In the genomic region with DNA sequence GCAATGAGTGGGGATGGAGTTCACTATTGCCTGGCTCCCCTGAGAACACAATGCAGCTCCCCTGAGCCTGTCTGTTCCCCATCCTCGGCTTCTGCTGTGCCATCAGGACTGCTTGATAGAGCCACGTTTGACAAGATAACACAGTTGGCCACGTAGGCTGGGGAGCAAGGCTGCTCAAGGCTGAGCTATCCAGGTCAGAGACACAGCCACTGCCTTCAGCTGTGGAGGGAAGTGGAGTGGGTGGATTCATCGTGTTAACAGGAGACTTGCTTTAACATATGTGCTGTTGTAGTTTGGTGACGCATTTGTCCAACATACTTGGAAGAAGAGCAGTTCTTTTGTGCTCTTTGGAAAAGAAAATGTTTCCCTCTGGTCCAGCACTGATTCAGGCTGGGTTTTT, we compare ENCODE assay signal across 24 cellular contexts.
DNase-seq lines count a peak whose midpoint lies in the region; ATAC-seq and TF ChIP-seq lines count a peak whose summit lies in the region.
"Had no signal": no experiment of that assay in that cellular context is flagged by ENCODE, and none has a peak within 500 bp of the region (broad histone marks: within the 10 kb centered on the region; RNA-seq: fewer than 3 reads in every experiment).

No MANE protein-coding gene starts in this region.

- TF ChIP-seq EP300 in sigmoid colon (IDR thresholded peaks at IDR 0.05), result no peak

- TF ChIP-seq CTCF in endothelial cell (IDR thresholded peaks at IDR 0.05; ENCODE audit: unreplicated experiment) (no peak), foreskin fibroblast (IDR thresholded peaks at IDR 0.05; ENCODE audit: low read depth, low read length) (no peak), sigmoid colon (IDR thresholded peaks at IDR 0.05) (no peak)

- H3K27me3 ChIP-seq in sigmoid colon, result no peaks in the 10 kb centered on the region
- H3K27me3 ChIP-seq: BE2C; BLaER1 treated with 17β-estradiol and CSF1 and Interleukin-3, amounts not matched to agents 10 nM and 100 nM had no signal

- no peaks in the 10 kb centered on the region for H3K9me3 Mint-ChIP-seq in endothelial cell (ENCODE audit: unreplicated experiment)
- no peaks in the 10 kb centered on the region for H3K9me3 Mint-ChIP-seq in stimulated activated effector memory CD8-positive, alpha-beta T cell treated with anti-CD3 and anti-CD28 coated beads, Interleukin-12 subunit alpha, Interleukin-12 subunit beta, amount 100 ng/mL, for 72 hours
- H3K9me3 Mint-ChIP-seq in stimulated activated naive B cell treated with anti-CD40 and anti-IgM and Interleukin-4, amounts not matched to agents 10 μg/mL and 1 μg/mL and 100 μg/mL, for 72 hours, result no peaks in the 10 kb centered on the region
- H3K9me3 Mint-ChIP-seq: CD4-positive, alpha-beta T cell; CD8-positive, alpha-beta memory T cell; HFFc6 had no signal

- no peak for TF ChIP-seq POLR2A in sigmoid colon (IDR thresholded peaks at IDR 0.05)

- WGBS in sigmoid colon, 2 donors, result 90 to 91% methylated on average over 5 of the region's 5 CpGs

- H3K4me1 ChIP-seq in sigmoid colon, result no peaks in the 10 kb centered on the region
- H3K4me1 ChIP-seq: A549, BE2C, HAP-1 had no signal

- no peak for DNase-seq in endothelial cell (ENCODE audit: low spot score)
- peak; percentile 32 to 37 for DNase-seq in foreskin fibroblast
- DNase-seq in superior temporal gyrus (ENCODE audit: extremely low spot score), result peak; percentile 61
- DNase-seq in sigmoid colon, result no peak
- DNase-seq in stimulated activated effector memory CD8-positive, alpha-beta T cell treated with anti-CD3 and anti-CD28 coated beads, Interleukin-12 subunit alpha, Interleukin-12 subunit beta, amount 100 ng/mL, for 72 hours (ENCODE audit: low spot score in 2 of 2), result no peak
- no peak for DNase-seq in EL
- DNase-seq in stimulated activated naive B cell treated with anti-CD40 and anti-IgM and Interleukin-4, amounts not matched to agents 10 μg/mL and 1 μg/mL and 100 μg/mL, for 72 hours, result no peak
- DNase-seq: 8988T; ACHN; AML-193; BE2C; CD4-positive, alpha-beta T cell; CD8-positive, alpha-beta memory T cell; DMS53; DND-41; GDM1; GOT3; HFFc6 had no signal

- no peaks in the 10 kb centered on the region for H3K9me3 ChIP-seq in sigmoid colon
- H3K9me3 ChIP-seq: A549, BE2C, HAP-1 had no signal

- H3K27ac Mint-ChIP-seq in endothelial cell (ENCODE audit: unreplicated experiment), result no peak overlapping the region
- H3K27ac Mint-ChIP-seq in stimulated activated effector memory CD8-positive, alpha-beta T cell treated with anti-CD3 and anti-CD28 coated beads, Interleukin-12 subunit alpha, Interleukin-12 subunit beta, amount 100 ng/mL, for 72 hours, result no peak overlapping the region
- H3K27ac Mint-ChIP-seq in stimulated activated naive B cell treated with anti-CD40 and anti-IgM and Interleukin-4, amounts not matched to agents 10 μg/mL and 1 μg/mL and 100 μg/mL, for 72 hours, result no peak overlapping the region
- H3K27ac Mint-ChIP-seq: CD14-positive monocyte; CD4-positive, alpha-beta T cell; CD8-positive, alpha-beta memory T cell; HFFc6 had no signal

- peaks cover 5% of the 10 kb centered on the region for H3K4me1 Mint-ChIP-seq in endothelial cell (ENCODE audit: unreplicated experiment)
- no peaks in the 10 kb centered on the region for H3K4me1 Mint-ChIP-seq in stimulated activated effector memory CD8-positive, alpha-beta T cell treated with anti-CD3 and anti-CD28 coated beads, Interleukin-12 subunit alpha, Interleukin-12 subunit beta, amount 100 ng/mL, for 72 hours
- H3K4me1 Mint-ChIP-seq in stimulated activated naive B cell treated with anti-CD40 and anti-IgM and Interleukin-4, amounts not matched to agents 10 μg/mL and 1 μg/mL and 100 μg/mL, for 72 hours, result no peaks in the 10 kb centered on the region
- H3K4me1 Mint-ChIP-seq: CD14-positive monocyte; CD8-positive, alpha-beta memory T cell had no signal

- peaks cover 60% of the 10 kb centered on the region for H3K36me3 Mint-ChIP-seq in endothelial cell (ENCODE audit: low read depth, unreplicated experiment)
- H3K36me3 Mint-ChIP-seq in stimulated activated effector memory CD8-positive, alpha-beta T cell treated with anti-CD3 and anti-CD28 coated beads, Interleukin-12 subunit alpha, Interleukin-12 subunit beta, amount 100 ng/mL, for 72 hours, result no peaks in the 10 kb centered on the region
- H3K36me3 Mint-ChIP-seq in stimulated activated naive B cell treated with anti-CD40 and anti-IgM and Interleukin-4, amounts not matched to agents 10 μg/mL and 1 μg/mL and 100 μg/mL, for 72 hours, result no peaks in the 10 kb centered on the region
- H3K36me3 Mint-ChIP-seq: CD14-positive monocyte had no signal

- intact Hi-C loops in sigmoid colon (cut with DNase I), result no loop called here

- peaks cover 0 to 76% (median 37%) of the 10 kb centered on the region in 4 donors for H3K36me3 ChIP-seq in sigmoid colon
- H3K36me3 ChIP-seq: BLaER1 treated with 17β-estradiol and CSF1 and Interleukin-3, amounts not matched to agents 10 nM and 100 nM; HAP-1 had no signal

- H3K27ac ChIP-seq in angular gyrus (ENCODE audit: low read depth, low read length), result peak overlapping the region; percentile 68
- H3K27ac ChIP-seq in sigmoid colon, result no peak overlapping the region
- H3K27ac ChIP-seq: A549; BLaER1 treated with 17β-estradiol and CSF1 and Interleukin-3, amounts not matched to agents 10 nM and 100 nM had no signal

- H3K4me3 Mint-ChIP-seq in endothelial cell (ENCODE audit: unreplicated experiment), result peak overlapping the region; percentile 3
- H3K4me3 Mint-ChIP-seq in stimulated activated effector memory CD8-positive, alpha-beta T cell treated with anti-CD3 and anti-CD28 coated beads, Interleukin-12 subunit alpha, Interleukin-12 subunit beta, amount 100 ng/mL, for 72 hours, result no peak overlapping the region
- no peak overlapping the region for H3K4me3 Mint-ChIP-seq in stimulated activated naive B cell treated with anti-CD40 and anti-IgM and Interleukin-4, amounts not matched to agents 10 μg/mL and 1 μg/mL and 100 μg/mL, for 72 hours
- H3K4me3 Mint-ChIP-seq: CD14-positive monocyte; CD4-positive, alpha-beta T cell; CD8-positive, alpha-beta memory T cell; HFFc6 had no signal

- H3K4me3 ChIP-seq in foreskin fibroblast (ENCODE audit: low read depth in 1 of 2, low read length in 2 of 2), result no peak overlapping the region
- no peak overlapping the region for H3K4me3 ChIP-seq in sigmoid colon
- H3K4me3 ChIP-seq: A549; BLaER1 treated with 17β-estradiol and CSF1 and Interleukin-3, amounts not matched to agents 10 nM and 100 nM; GM12878; HAP-1 had no signal

- ATAC-seq in stimulated activated effector memory CD8-positive, alpha-beta T cell treated with anti-CD3 and anti-CD28 coated beads, Interleukin-12 subunit alpha, Interleukin-12 subunit beta, amount 100 ng/mL, for 72 hours, result no peak
- ATAC-seq in stimulated activated naive B cell treated with anti-CD40 and anti-IgM and Interleukin-4, amounts not matched to agents 10 μg/mL and 1 μg/mL and 100 μg/mL, for 72 hours (replicated peaks), result no peak
- ATAC-seq: A549, GM12878 had no signal

- peaks cover 16% of the 10 kb centered on the region for H3K27me3 Mint-ChIP-seq in endothelial cell (ENCODE audit: unreplicated experiment)
- no peaks in the 10 kb centered on the region for H3K27me3 Mint-ChIP-seq in stimulated activated naive B cell treated with anti-CD40 and anti-IgM and Interleukin-4, amounts not matched to agents 10 μg/mL and 1 μg/mL and 100 μg/mL, for 72 hours
- H3K27me3 Mint-ChIP-seq: CD4-positive, alpha-beta T cell had no signal

Comparison
In these comparisons a context has a peak if more than half of its experiments do, and no peak if none do; other contexts are left out.
1. DNase-seq: peak in foreskin fibroblast (2 of 2) and superior temporal gyrus (single experiment); none in endothelial cell (single experiment), sigmoid colon (single experiment), stimulated activated effector memory CD8-positive, alpha-beta T cell treated with anti-CD3 and anti-CD28 coated beads, Interleukin-12 subunit alpha, Interleukin-12 subunit beta, amount 100 ng/mL, for 72 hours (0 of 2), EL (single experiment) and stimulated activated naive B cell treated with anti-CD40 and anti-IgM and Interleukin-4, amounts not matched to agents 10 μg/mL and 1 μg/mL and 100 μg/mL, for 72 hours (single experiment).